In genomic region chr10:119090968-119091367, GRCh38 we compare ENCODE assay signal across 9 cellular contexts.
DNase-seq lines count a peak whose midpoint lies in the region; ATAC-seq and FAIRE-seq lines count a peak whose summit lies in the region.
"Had no signal": no experiment of that assay in that cellular context is flagged by ENCODE, and none has a peak within 500 bp of the region (broad histone marks: within the 10 kb centered on the region; RNA-seq: fewer than 3 reads in every experiment).

No MANE protein-coding gene starts in this region.

- peak overlapping the region; percentile 68 for H3K4me3 Mint-ChIP-seq in central memory CD8-positive, alpha-beta T cell
- peak overlapping the region; percentile 31 for H3K4me3 Mint-ChIP-seq in stimulated activated naive CD8-positive, alpha-beta T cell treated with anti-CD3 and anti-CD28 coated beads, Interleukin-15, Interleukin-2, amounts not matched to agents 100 ng/mL and 50 ng/mL, for 24 hours

- DNase-seq in activated gamma-delta T cell treated with Interleukin-2 at 50 U/mL for 16 hours (peak; percentile 31), activated gamma-delta T cell (lab: John Stamatoyannopoulos, UW) (no peak), RCC 7860 (ENCODE audit: low spot score) (peak; percentile 38), NCI-H1930 (lab: John Stamatoyannopoulos, UW) (no peak)
- peak in 1 of 2 donors; percentile 58 for DNase-seq in central memory CD8-positive, alpha-beta T cell (ENCODE audit: low spot score in 2 of 2)
- DNase-seq: COR-L47 had no signal

- peaks cover 10% of the 10 kb centered on the region for H3K36me3 Mint-ChIP-seq in central memory CD8-positive, alpha-beta T cell (ENCODE audit: insufficient read depth)
- no peaks in the 10 kb centered on the region for H3K36me3 Mint-ChIP-seq in stimulated activated naive CD8-positive, alpha-beta T cell treated with anti-CD3 and anti-CD28 coated beads, Interleukin-15, Interleukin-2, amounts not matched to agents 100 ng/mL and 50 ng/mL, for 24 hours (ENCODE audit: low read depth)

- peaks cover 55% of the 10 kb centered on the region for H3K4me1 Mint-ChIP-seq in central memory CD8-positive, alpha-beta T cell
- H3K4me1 Mint-ChIP-seq in stimulated activated naive CD8-positive, alpha-beta T cell treated with anti-CD3 and anti-CD28 coated beads, Interleukin-15, Interleukin-2, amounts not matched to agents 100 ng/mL and 50 ng/mL, for 24 hours (ENCODE audit: low read depth), result peaks cover 39% of the 10 kb centered on the region

- peaks cover 6% of the 10 kb centered on the region for H3K9me3 Mint-ChIP-seq in central memory CD8-positive, alpha-beta T cell
- no peaks in the 10 kb centered on the region for H3K9me3 Mint-ChIP-seq in stimulated activated naive CD8-positive, alpha-beta T cell treated with anti-CD3 and anti-CD28 coated beads, Interleukin-15, Interleukin-2, amounts not matched to agents 100 ng/mL and 50 ng/mL, for 24 hours

- peak; percentile 92 for ATAC-seq in central memory CD8-positive, alpha-beta T cell (replicated peaks; ENCODE audit: extremely low read depth, poor library complexity, severe bottlenecking)
- ATAC-seq in HG02981 (IDR thresholded peaks at IDR 0.05; ENCODE audit: unreplicated experiment) (no peak), HG02840 (IDR thresholded peaks at IDR 0.05; ENCODE audit: low FRiP score, unreplicated experiment) (no peak)

- no peaks in the 10 kb centered on the region for H3K27me3 Mint-ChIP-seq in central memory CD8-positive, alpha-beta T cell
- no peaks in the 10 kb centered on the region for H3K27me3 Mint-ChIP-seq in stimulated activated naive CD8-positive, alpha-beta T cell treated with anti-CD3 and anti-CD28 coated beads, Interleukin-15, Interleukin-2, amounts not matched to agents 100 ng/mL and 50 ng/mL, for 24 hours

- H3K27ac Mint-ChIP-seq in central memory CD8-positive, alpha-beta T cell (ENCODE audit: low read depth), result peak overlapping the region; percentile 99
- peak overlapping the region; percentile 53 for H3K27ac Mint-ChIP-seq in stimulated activated naive CD8-positive, alpha-beta T cell treated with anti-CD3 and anti-CD28 coated beads, Interleukin-15, Interleukin-2, amounts not matched to agents 100 ng/mL and 50 ng/mL, for 24 hours

- FAIRE-seq in RCC 7860 (lab: Jason Lieb, UNC), result peak; percentile 15

Comparison
In these comparisons a context has a peak if more than half of its experiments do, and no peak if none do; other contexts are left out.
1. DNase-seq: peak in activated gamma-delta T cell treated with Interleukin-2 at 50 U/mL for 16 hours (single experiment) and RCC 7860 (single experiment); none in activated gamma-delta T cell (single experiment) and NCI-H1930 (0 of 2).